Comparison of ENCODE assay signal across 23 cellular contexts in the genomic region with DNA sequence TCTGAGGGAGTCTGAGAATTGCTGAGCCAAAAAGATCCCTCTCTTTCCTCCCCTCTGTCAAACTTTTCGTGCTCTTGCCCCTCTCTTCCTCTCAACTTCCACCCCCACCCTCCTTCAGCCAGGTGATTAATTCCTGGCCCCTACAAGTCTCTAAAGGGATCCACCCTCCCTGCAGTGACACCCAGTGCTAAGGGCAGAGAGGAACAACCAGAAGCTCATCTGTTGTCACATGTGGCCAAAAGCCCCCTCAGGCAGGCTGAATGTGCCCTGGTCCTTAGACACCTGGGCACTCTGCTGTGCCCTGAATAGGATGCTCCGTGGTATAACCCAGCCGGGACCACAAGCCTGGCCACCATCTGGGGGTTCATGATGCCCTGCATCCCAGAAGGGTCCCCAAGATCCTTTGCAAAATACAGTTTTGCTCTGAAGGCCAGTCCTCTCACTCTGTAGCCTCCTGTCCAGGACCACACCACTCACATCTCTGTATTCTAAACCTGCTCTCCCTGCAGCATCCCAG.
"Had no signal": no experiment of that assay in that cellular context is flagged by ENCODE, and none has a peak within 500 bp of the region (broad histone marks: within the 10 kb centered on the region; RNA-seq: fewer than 3 reads in every experiment).

No MANE protein-coding gene starts in this region.

- H3K9me3 ChIP-seq: adrenal gland, ascending aorta, left lung, ovary, prostate gland, tibial nerve had no signal

- H3K9me3 Mint-ChIP-seq: activated T-cell treated with anti-CD3 and anti-CD28 coated beads, Interleukin-2, amount 50 U/mL, for 24 hours; mesothelial cell of epicardium; natural killer cell; stimulated activated naive CD8-positive, alpha-beta T cell treated with anti-CD3 and anti-CD28 coated beads, Interleukin-15, Interleukin-2, amounts not matched to agents 100 ng/mL and 50 ng/mL, for 24 hours had no signal

- H3K4me3 ChIP-seq: adrenal gland, ascending aorta, left lung, ovary, prostate gland, tibial nerve had no signal

- DNase-seq: activated CD4-positive, alpha-beta T cell treated with anti-CD3 and anti-CD28 coated beads for 36 hours; activated CD4-positive, alpha-beta T cell treated with anti-CD3 and anti-CD28 coated beads, Interleukin-2, amount 50 U/mL, for 4 hours; activated CD8-positive, alpha-beta memory T cell treated with anti-CD3 and anti-CD28 coated beads for 24 hours; activated CD8-positive, alpha-beta memory T cell treated with anti-CD3 and anti-CD28 coated beads, Interleukin-2, amount 50 U/mL, for 4 hours; activated T-cell treated with anti-CD3 and anti-CD28 coated beads, Interleukin-2, amount 50 U/mL, for 24 hours; adrenal gland; brain microvascular endothelial cell; dermis blood vessel endothelial cell; effector CD8-positive, alpha-beta T cell; foreskin melanocyte; left lung; natural killer cell; ovary; stimulated activated CD4-positive, alpha-beta T cell treated with anti-CD3 and anti-CD28 coated beads, Interleukin-2, amount 100 ng/mL, for 48 hours; stimulated activated CD8-positive, alpha-beta memory T cell treated with anti-CD3 and anti-CD28 coated beads, Interleukin-4, amount 100 ng/mL, for 48 hours; T-helper 9 cell had no signal

- H3K27me3 Mint-ChIP-seq: activated CD4-positive, alpha-beta T cell treated with anti-CD3 and anti-CD28 coated beads for 36 hours; activated T-cell treated with anti-CD3 and anti-CD28 coated beads, Interleukin-2, amount 50 U/mL, for 24 hours had no signal

- H3K36me3 Mint-ChIP-seq: activated naive CD8-positive, alpha-beta T cell; mesothelial cell of epicardium; natural killer cell had no signal

- H3K4me3 Mint-ChIP-seq: activated CD4-positive, alpha-beta T cell treated with anti-CD3 and anti-CD28 coated beads for 36 hours; activated naive CD8-positive, alpha-beta T cell; activated T-cell treated with anti-CD3 and anti-CD28 coated beads, Interleukin-2, amount 50 U/mL, for 24 hours; activated T-helper 17 cell treated with anti-CD3 and anti-CD28 coated beads, Interleukin-2, amount 50 U/mL, for 72 hours; mesothelial cell of epicardium; natural killer cell; stimulated activated naive CD8-positive, alpha-beta T cell treated with anti-CD3 and anti-CD28 coated beads, Interleukin-15, Interleukin-2, amounts not matched to agents 100 ng/mL and 50 ng/mL, for 24 hours had no signal

- H3K27ac ChIP-seq: adrenal gland, ascending aorta, brain microvascular endothelial cell, left lung, ovary, prostate gland, tibial nerve had no signal

- H3K36me3 ChIP-seq: adrenal gland, ascending aorta, brain microvascular endothelial cell, left lung, ovary, prostate gland, tibial nerve had no signal

- H3K27ac Mint-ChIP-seq: activated CD4-positive, alpha-beta T cell treated with anti-CD3 and anti-CD28 coated beads for 36 hours; activated naive CD8-positive, alpha-beta T cell; activated T-cell treated with anti-CD3 and anti-CD28 coated beads, Interleukin-2, amount 50 U/mL, for 24 hours; activated T-helper 17 cell treated with anti-CD3 and anti-CD28 coated beads, Interleukin-2, amount 50 U/mL, for 72 hours; mesothelial cell of epicardium; natural killer cell; stimulated activated naive CD8-positive, alpha-beta T cell treated with anti-CD3 and anti-CD28 coated beads, Interleukin-15, Interleukin-2, amounts not matched to agents 100 ng/mL and 50 ng/mL, for 24 hours had no signal

- H3K27me3 ChIP-seq: adrenal gland, ascending aorta, brain microvascular endothelial cell, ovary had no signal

- H3K4me1 Mint-ChIP-seq: activated CD4-positive, alpha-beta T cell treated with anti-CD3 and anti-CD28 coated beads for 36 hours; activated T-helper 17 cell treated with anti-CD3 and anti-CD28 coated beads, Interleukin-2, amount 50 U/mL, for 72 hours; natural killer cell had no signal

- ATAC-seq: activated CD4-positive, alpha-beta T cell treated with anti-CD3 and anti-CD28 coated beads for 36 hours; activated T-helper 17 cell treated with anti-CD3 and anti-CD28 coated beads, Interleukin-2, amount 50 U/mL, for 72 hours; left lung; natural killer cell had no signal

- H3K4me1 ChIP-seq: ascending aorta, left lung, prostate gland had no signal
